ENCODE assay signal across 12 cellular contexts in the genomic region with DNA sequence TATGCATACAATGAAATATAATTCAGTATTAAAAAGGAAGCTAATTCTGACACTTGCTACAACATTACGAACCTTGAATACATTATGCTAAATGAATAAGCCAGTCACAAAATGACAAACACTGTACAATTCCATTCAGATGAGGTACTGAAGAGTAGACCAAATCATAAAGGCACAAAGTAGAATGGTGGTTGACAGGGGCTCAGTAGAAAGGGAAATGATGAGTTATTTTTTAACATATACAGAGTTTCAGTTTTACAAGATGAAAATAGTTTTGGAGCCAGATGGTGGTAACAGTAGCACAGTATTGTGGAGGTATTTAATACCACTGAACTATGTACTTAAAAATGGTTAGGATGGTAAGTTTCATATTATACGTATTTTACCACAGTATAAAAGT.
DNase-seq lines count a peak whose midpoint lies in the region; ATAC-seq lines count a peak whose summit lies in the region.
"Had no signal": no experiment of that assay in that cellular context is flagged by ENCODE, and none has a peak within 500 bp of the region (broad histone marks: within the 10 kb centered on the region; RNA-seq: fewer than 3 reads in every experiment).

No MANE protein-coding gene starts in this region.

- H3K4me3 Mint-ChIP-seq in activated T-helper 17 cell treated with anti-CD3 and anti-CD28 coated beads, Interleukin-2, amount 50 U/mL, for 72 hours, result no peak overlapping the region
- no peak overlapping the region for H3K4me3 Mint-ChIP-seq in activated CD4-positive, alpha-beta memory T cell treated with anti-CD3 and anti-CD28 coated beads, Interleukin-2, amount 10 ng/mL, durations not matched to agents 7 days and 5 days
- no peak overlapping the region for H3K4me3 Mint-ChIP-seq in T-cell
- H3K4me3 Mint-ChIP-seq: brain had no signal

- peaks cover 3% of the 10 kb centered on the region for H3K4me1 Mint-ChIP-seq in activated T-helper 17 cell treated with anti-CD3 and anti-CD28 coated beads, Interleukin-2, amount 50 U/mL, for 72 hours
- no peaks in the 10 kb centered on the region for H3K4me1 Mint-ChIP-seq in activated CD4-positive, alpha-beta memory T cell treated with anti-CD3 and anti-CD28 coated beads, Interleukin-2, amount 10 ng/mL, durations not matched to agents 7 days and 5 days
- H3K4me1 Mint-ChIP-seq in T-cell, result no peaks in the 10 kb centered on the region
- H3K4me1 Mint-ChIP-seq: brain had no signal

- no peaks in the 10 kb centered on the region for H3K36me3 Mint-ChIP-seq in activated T-helper 17 cell treated with anti-CD3 and anti-CD28 coated beads, Interleukin-2, amount 50 U/mL, for 72 hours (ENCODE audit: low read depth)
- H3K36me3 Mint-ChIP-seq in activated CD4-positive, alpha-beta memory T cell treated with anti-CD3 and anti-CD28 coated beads, Interleukin-2, amount 10 ng/mL, durations not matched to agents 7 days and 5 days (ENCODE audit: low read depth), result no peaks in the 10 kb centered on the region
- H3K36me3 Mint-ChIP-seq in T-cell, result no peaks in the 10 kb centered on the region
- H3K36me3 Mint-ChIP-seq: brain had no signal

- POLR2A ChIA-PET in activated CD4-positive, alpha-beta memory T cell treated with anti-CD3 and anti-CD28 coated beads, Interleukin-2, amount 10 ng/mL, durations not matched to agents 7 days and 5 days (lab: Charles Lee), result no interaction called here
- POLR2A ChIA-PET in T-cell (lab: Charles Lee), result no interaction called here

- H3K9me3 Mint-ChIP-seq in activated T-helper 17 cell treated with anti-CD3 and anti-CD28 coated beads, Interleukin-2, amount 50 U/mL, for 72 hours, result peaks cover 13% of the 10 kb centered on the region
- H3K9me3 Mint-ChIP-seq in activated CD4-positive, alpha-beta memory T cell treated with anti-CD3 and anti-CD28 coated beads, Interleukin-2, amount 10 ng/mL, durations not matched to agents 7 days and 5 days, result no peaks in the 10 kb centered on the region
- peaks cover 0 to 8% (median 3%) of the 10 kb centered on the region in 3 donors for H3K9me3 Mint-ChIP-seq in T-cell

- CTCF ChIA-PET in activated CD4-positive, alpha-beta memory T cell treated with anti-CD3 and anti-CD28 coated beads, Interleukin-2, amount 10 ng/mL, durations not matched to agents 7 days and 5 days (lab: Charles Lee), result no interaction called here
- CTCF ChIA-PET in T-cell (lab: Charles Lee), result no interaction called here

- H3K27me3 Mint-ChIP-seq in activated T-helper 17 cell treated with anti-CD3 and anti-CD28 coated beads, Interleukin-2, amount 50 U/mL, for 72 hours, result no peaks in the 10 kb centered on the region
- H3K27me3 Mint-ChIP-seq in activated CD4-positive, alpha-beta memory T cell treated with anti-CD3 and anti-CD28 coated beads, Interleukin-2, amount 10 ng/mL, durations not matched to agents 7 days and 5 days, result no peaks in the 10 kb centered on the region
- H3K27me3 Mint-ChIP-seq in T-cell, result no peaks in the 10 kb centered on the region

- ATAC-seq in GM18907 (IDR thresholded peaks at IDR 0.05; ENCODE audit: unreplicated experiment) (peak; percentile 99), GM21390 (IDR thresholded peaks at IDR 0.05; ENCODE audit: unreplicated experiment) (peak; percentile 92), HG03045 (IDR thresholded peaks at IDR 0.05; ENCODE audit: unreplicated experiment) (peak; percentile 93), T-cell (replicated peaks in 1 of 4) (no peak)
- ATAC-seq in activated T-helper 17 cell treated with anti-CD3 and anti-CD28 coated beads, Interleukin-2, amount 50 U/mL, for 72 hours (replicated peaks), result peak; percentile 85

- no peak for DNase-seq in activated CD4-positive, alpha-beta memory T cell treated with anti-CD3 and anti-CD28 coated beads, Interleukin-2, amount 10 ng/mL, durations not matched to agents 7 days and 5 days
- no peak for DNase-seq in T-cell
- DNase-seq in stimulated activated CD4-positive, alpha-beta T cell treated with anti-CD3 and anti-CD28 coated beads, Interleukin-4, amount 100 ng/mL, for 1 hour, result no peak
- DNase-seq: DMS153, Kasumi-1, kidney glomerular epithelial cell, NCI-H748 treated with DMSO at 0.1 percent for 48 hours had no signal

- H3K27ac Mint-ChIP-seq in activated T-helper 17 cell treated with anti-CD3 and anti-CD28 coated beads, Interleukin-2, amount 50 U/mL, for 72 hours, result peak overlapping the region; percentile 73
- H3K27ac Mint-ChIP-seq in activated CD4-positive, alpha-beta memory T cell treated with anti-CD3 and anti-CD28 coated beads, Interleukin-2, amount 10 ng/mL, durations not matched to agents 7 days and 5 days, result no peak overlapping the region
- no peak overlapping the region for H3K27ac Mint-ChIP-seq in T-cell
- H3K27ac Mint-ChIP-seq: brain had no signal

Comparison
In these comparisons a context has a peak if more than half of its experiments do, and no peak if none do; other contexts are left out.
1. ATAC-seq: peak in GM18907 (single experiment), GM21390 (single experiment), HG03045 (single experiment) and activated T-helper 17 cell treated with anti-CD3 and anti-CD28 coated beads, Interleukin-2, amount 50 U/mL, for 72 hours (single experiment); none in T-cell (0 of 4).